ENCODE assay signal across 23 cellular contexts in the genomic region with DNA sequence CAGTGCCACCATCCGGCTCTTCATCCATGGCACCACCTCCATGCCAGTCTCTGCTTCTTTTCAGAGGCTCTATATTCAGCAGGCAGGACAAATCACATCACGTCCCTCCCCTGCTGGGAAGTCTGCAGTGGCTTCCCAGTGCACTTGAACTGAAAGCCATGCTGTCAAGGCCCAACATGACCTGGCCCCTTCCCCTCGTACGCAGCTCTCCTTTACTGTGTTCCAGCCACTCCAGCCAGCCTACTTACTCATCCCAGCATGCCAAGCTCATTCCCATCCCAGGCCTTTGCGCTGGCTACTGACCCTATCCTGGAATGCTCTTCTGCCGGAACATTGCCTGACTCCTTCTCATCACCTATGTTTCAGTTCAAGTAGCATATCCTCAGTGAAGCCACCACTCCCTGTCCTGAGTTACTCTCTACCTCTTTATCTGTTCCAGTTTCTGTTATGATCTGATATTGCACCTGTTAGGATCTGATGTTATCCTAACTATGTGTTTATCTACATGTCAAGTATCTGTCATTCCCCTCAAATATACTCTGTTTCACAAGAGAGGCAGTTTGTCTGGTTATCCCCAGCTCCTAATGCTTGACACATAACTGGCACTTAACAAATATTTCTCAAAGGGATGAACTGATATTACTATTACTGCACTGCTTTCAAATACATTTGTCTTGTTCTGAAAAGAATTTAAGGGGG.
"Had no signal": no experiment of that assay in that cellular context is flagged by ENCODE, and none has a peak within 500 bp of the region (broad histone marks: within the 10 kb centered on the region; RNA-seq: fewer than 3 reads in every experiment).

No MANE protein-coding gene starts in this region.

- H3K36me3 ChIP-seq: cardiac muscle cell, heart left ventricle, left lung, lower lobe of right lung, upper lobe of left lung had no signal

- DNase-seq: activated B cell treated with CpG ODN at 0.5 μM for 24 hours; activated CD4-positive, alpha-beta T cell treated with anti-CD3 and anti-CD28 coated beads for 36 hours; activated CD8-positive, alpha-beta memory T cell treated with anti-CD3 and anti-CD28 coated beads, Interleukin-2, amount 10 ng/mL, durations not matched to agents 7 days and 5 days; activated CD8-positive, alpha-beta T cell treated with anti-CD3 and anti-CD28 coated beads, Interleukin-2, amount 10 ng/mL, durations not matched to agents 7 days and 5 days; activated naive CD8-positive, alpha-beta T cell treated with anti-CD3 and anti-CD28 coated beads, Interleukin-2, amount 50 U/mL, for 24 hours; activated T-cell treated with anti-CD3 and anti-CD28 coated beads, Interleukin-2, amount 50 U/mL, for 48 hours; effector memory CD8-positive, alpha-beta T cell; foreskin fibroblast; heart left ventricle; kidney glomerular epithelial cell; left lung; lower lobe of right lung; stimulated activated CD4-positive, alpha-beta T cell treated with anti-CD3 and anti-CD28 coated beads, Interleukin-4, amount 100 ng/mL, for 4 hours; stimulated activated CD8-positive, alpha-beta memory T cell treated with anti-CD3 and anti-CD28 coated beads, Interleukin-4, amount 100 ng/mL, for 48 hours; stimulated activated naive CD8-positive, alpha-beta T cell treated with anti-CD3 and anti-CD28 coated beads, Interleukin-15, amount 100 ng/mL, for 72 hours; substantia nigra; T-helper 1 cell had no signal

- ATAC-seq: activated CD4-positive, alpha-beta T cell treated with anti-CD3 and anti-CD28 coated beads for 36 hours; activated CD8-positive, alpha-beta memory T cell treated with anti-CD3 and anti-CD28 coated beads, Interleukin-2, amount 10 ng/mL, durations not matched to agents 7 days and 5 days; activated CD8-positive, alpha-beta T cell treated with anti-CD3 and anti-CD28 coated beads, Interleukin-2, amount 10 ng/mL, durations not matched to agents 7 days and 5 days; activated naive CD8-positive, alpha-beta T cell treated with anti-CD3 and anti-CD28 coated beads, Interleukin-2, amount 50 U/mL, for 24 hours; effector memory CD8-positive, alpha-beta T cell; esophagus mucosa; sciatic nerve; stimulated activated memory B cell treated with anti-CD40 and anti-IgM and Interleukin-4, amounts not matched to agents 10 μg/mL and 1 μg/mL and 100 μg/mL, for 72 hours; stimulated activated naive CD8-positive, alpha-beta T cell treated with anti-CD3 and anti-CD28 coated beads, Interleukin-15, amount 100 ng/mL, for 72 hours had no signal

- H3K4me3 ChIP-seq: cardiac muscle cell, coronary artery, heart left ventricle, left lung, lower lobe of right lung, upper lobe of left lung had no signal

- H3K4me1 ChIP-seq: heart left ventricle, left lung, lower lobe of right lung had no signal

- H3K27ac ChIP-seq: cardiac muscle cell, coronary artery, heart left ventricle, left lung, lower lobe of right lung, upper lobe of left lung had no signal

- H3K9me3 ChIP-seq: left lung, lower lobe of right lung, upper lobe of left lung had no signal

- H3K27me3 ChIP-seq: cardiac muscle cell, heart left ventricle, left lung, upper lobe of left lung had no signal
